ENCODE assay signal across 10 cellular contexts in the genomic region with DNA sequence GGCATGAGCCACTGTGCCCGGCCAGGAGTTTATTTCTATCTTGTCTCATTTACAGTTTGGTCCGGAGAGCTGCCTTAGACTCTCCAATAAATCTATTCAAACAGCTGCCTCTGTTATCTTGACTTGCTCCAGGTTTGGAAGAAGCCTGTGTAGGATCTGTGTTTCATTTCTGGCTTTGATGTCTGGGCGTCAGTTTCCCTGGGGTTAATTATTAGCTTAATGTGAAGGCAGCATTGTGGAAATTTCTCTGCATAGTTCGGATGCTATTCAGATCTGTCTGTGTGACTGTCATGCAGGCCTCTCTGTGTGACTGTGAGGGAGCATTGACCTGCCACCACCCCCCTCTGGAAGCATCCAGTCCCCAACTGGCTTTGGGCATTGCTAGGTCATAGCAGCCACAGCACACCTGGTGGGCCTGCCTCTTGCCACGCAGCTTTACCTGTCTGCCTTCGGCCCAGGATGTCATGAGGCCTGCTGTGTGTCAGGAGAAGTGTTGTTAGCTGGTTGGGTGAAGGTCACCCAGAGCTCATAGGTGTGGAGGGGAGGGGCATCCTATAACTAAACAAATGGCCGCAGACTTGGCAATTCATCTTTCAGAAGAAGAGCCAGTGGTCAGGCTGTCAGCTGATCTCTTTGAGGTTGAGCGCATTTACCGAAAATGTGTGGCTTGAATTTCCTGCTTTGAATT. TPM values are rescaled to one million over a fixed set of nuclear protein-coding genes. Genes with fewer than 3 reads are reported as not detected.
DNase-seq lines count a peak whose midpoint lies in the region; ATAC-seq and TF ChIP-seq lines count a peak whose summit lies in the region.
"Had no signal": no experiment of that assay in that cellular context is flagged by ENCODE, and none has a peak within 500 bp of the region (broad histone marks: within the 10 kb centered on the region; RNA-seq: fewer than 3 reads in every experiment).

No MANE protein-coding gene starts in this region.

- DNase-seq in CD4-positive, alpha-beta T cell: no peak
- DNase-seq in GM20000 (ENCODE audit: low spot score) (peak; percentile 48), T-helper 17 cell (no peak), mesothelial cell of epicardium (ENCODE audit: low spot score in 2 of 2, unreplicated experiment in 2 of 2) (no peak), midbrain (lab: John Stamatoyannopoulos, UW) (no peak), brain microvascular endothelial cell (no peak)
- DNase-seq in stimulated activated naive CD4-positive, alpha-beta T cell treated with Interleukin-2 at 50 U/mL for 16 hours (lab: John Stamatoyannopoulos, UW): no peak
- DNase-seq: DND-41 had no signal

- no peak overlapping the region for H3K27ac ChIP-seq in CD4-positive, alpha-beta T cell (ENCODE audit: low read depth, low read length)
- no peak overlapping the region for H3K27ac ChIP-seq in brain microvascular endothelial cell

- H3K4me3 Mint-ChIP-seq in CD4-positive, alpha-beta T cell: no peak overlapping the region
- H3K4me3 Mint-ChIP-seq in T-helper 17 cell (peak overlapping the region; percentile 39), mesothelial cell of epicardium (peak overlapping the region; percentile 9)
- H3K4me3 Mint-ChIP-seq: activated T-helper 1 cell treated with anti-CD3 and anti-CD28 coated beads, Interleukin-12 subunit alpha, Interleukin-12 subunit beta, Interleukin-2, Interleukin-4 antibody, amounts not matched to agents 30 ng/mL and 10 ng/mL and 1 ng/mL, durations not matched to agents 14 hours and 24 hours and 36 hours had no signal

- H3K9me3 ChIP-seq in CD4-positive, alpha-beta T cell (ENCODE audit: control insufficient read depth, low read length): no peaks in the 10 kb centered on the region
- H3K9me3 ChIP-seq in T-helper 17 cell (ENCODE audit: control insufficient read depth, low read length, poor library complexity, severe bottlenecking): no peaks in the 10 kb centered on the region

- ATAC-seq in CD4-positive, alpha-beta T cell (ENCODE audit: poor library complexity): no peak
- ATAC-seq in T-helper 17 cell (peak; percentile 25), GM18505 (IDR thresholded peaks at IDR 0.05; ENCODE audit: unreplicated experiment) (no peak)

- CTCF ChIA-PET in CD4-positive, alpha-beta T cell (lab: Charles Lee): interaction anchor here (1.5 kb wide), 1 partner anchor 27 kb away, joined by 3 read pairs; no protein-coding TSS in a partner anchor

- no peaks in the 10 kb centered on the region for H3K9me3 Mint-ChIP-seq in CD4-positive, alpha-beta T cell
- no peaks in the 10 kb centered on the region for H3K9me3 Mint-ChIP-seq in mesothelial cell of epicardium
- H3K9me3 Mint-ChIP-seq: activated T-helper 1 cell treated with anti-CD3 and anti-CD28 coated beads, Interleukin-12 subunit alpha, Interleukin-12 subunit beta, Interleukin-2, Interleukin-4 antibody, amounts not matched to agents 30 ng/mL and 10 ng/mL and 1 ng/mL, durations not matched to agents 14 hours and 24 hours and 36 hours had no signal

- peaks cover 57% of the 10 kb centered on the region for H3K36me3 Mint-ChIP-seq in CD4-positive, alpha-beta T cell (ENCODE audit: low read depth)
- no peaks in the 10 kb centered on the region for H3K36me3 Mint-ChIP-seq in T-helper 17 cell (ENCODE audit: low read depth)
- H3K36me3 Mint-ChIP-seq in mesothelial cell of epicardium: peaks cover 18% of the 10 kb centered on the region

- H3K27me3 Mint-ChIP-seq in CD4-positive, alpha-beta T cell: no peaks in the 10 kb centered on the region
- no peaks in the 10 kb centered on the region for H3K27me3 Mint-ChIP-seq in T-helper 17 cell
- H3K27me3 Mint-ChIP-seq in mesothelial cell of epicardium (ENCODE audit: low read depth): no peaks in the 10 kb centered on the region

- TF ChIP-seq POLR2A in GM18505 (IDR thresholded peaks at IDR 0.05; ENCODE audit: borderline replicate concordance, extremely low read depth, insufficient read depth, insufficient read length): no peak

- POLR2A ChIA-PET in CD4-positive, alpha-beta T cell (lab: Charles Lee): interaction anchor here (1.0 to 1.5 kb wide), 4 partner anchors 9 to 130 kb away, joined by 3 to 6 read pairs (median 3); a partner anchor contains a TSS

- H3K36me3 ChIP-seq in brain microvascular endothelial cell (replicated peaks): peaks cover 52% of the 10 kb centered on the region

- H3K27ac Mint-ChIP-seq in CD4-positive, alpha-beta T cell: peak overlapping the region; percentile 78
- H3K27ac Mint-ChIP-seq in T-helper 17 cell (peak overlapping the region; percentile 27), mesothelial cell of epicardium (peak overlapping the region; percentile 91)
- H3K27ac Mint-ChIP-seq: activated T-helper 1 cell treated with anti-CD3 and anti-CD28 coated beads, Interleukin-12 subunit alpha, Interleukin-12 subunit beta, Interleukin-2, Interleukin-4 antibody, amounts not matched to agents 30 ng/mL and 10 ng/mL and 1 ng/mL, durations not matched to agents 14 hours and 24 hours and 36 hours had no signal

- TF ChIP-seq CTCF in CD4-positive, alpha-beta T cell (IDR thresholded peaks at IDR 0.05): no peak
- TF ChIP-seq CTCF in GM20000 (IDR thresholded peaks at IDR 0.05; ENCODE audit: extremely low read depth, missing control alignments) (no peak), mesothelial cell of epicardium (IDR thresholded peaks at IDR 0.05; ENCODE audit: unreplicated experiment) (no peak), brain microvascular endothelial cell (IDR thresholded peaks at IDR 0.05; ENCODE audit: low read depth, low read length, missing control alignments) (no peak)

- H3K27me3 ChIP-seq in CD4-positive, alpha-beta T cell (ENCODE audit: control insufficient read depth, insufficient read depth, low read length): no peaks in the 10 kb centered on the region
- no peaks in the 10 kb centered on the region for H3K27me3 ChIP-seq in brain microvascular endothelial cell (replicated peaks)

- in situ Hi-C loops in brain microvascular endothelial cell (cut with HindIII; ENCODE audit: low pct_ligation_motif_present, low sequenced_read_pairs): no loop called here

- intact Hi-C loops in CD4-positive, alpha-beta T cell (cut with DNase I, micrococcal nuclease): no loop called here

- peaks cover 47% of the 10 kb centered on the region for H3K4me1 Mint-ChIP-seq in CD4-positive, alpha-beta T cell (ENCODE audit: low read depth)
- peaks cover 28% of the 10 kb centered on the region for H3K4me1 Mint-ChIP-seq in T-helper 17 cell
- H3K4me1 Mint-ChIP-seq in mesothelial cell of epicardium: peaks cover 36% of the 10 kb centered on the region

- H3K4me3 ChIP-seq in brain microvascular endothelial cell (ENCODE audit: low read depth, low read length): no peak overlapping the region

RNA-seq across cellular contexts. Expression of a gene that starts 9.8 kb away (rescaled TPM):
- 10 to 100 TPM; 14.6 to 17.7 TPM for total RNA-seq in CD4-positive, alpha-beta T cell
- 10 to 100 TPM; 17.9 to 18.7 TPM for total RNA-seq in T-helper 17 cell
- total RNA-seq in mesothelial cell of epicardium: 57.9 to 63.4 TPM (median 59.6 TPM) in 3 replicates

Comparison
In these comparisons a context has a peak if more than half of its experiments do, and no peak if none do; other contexts are left out.
1. H3K27ac Mint-ChIP-seq: peak in every context shown above with its lines; median percentile 91 in mesothelial cell of epicardium; 78 in CD4-positive, alpha-beta T cell; 27 in T-helper 17 cell.